Comparison of ENCODE assay signal across 26 cellular contexts in genomic region chr22:48186121-48186790, GRCh38.
"Had no signal": no experiment of that assay in that cellular context is flagged by ENCODE, and none has a peak within 500 bp of the region (broad histone marks: within the 10 kb centered on the region; RNA-seq: fewer than 3 reads in every experiment).

No MANE protein-coding gene starts in this region.

- DNase-seq: activated CD4-positive, alpha-beta T cell treated with anti-CD3 and anti-CD28 coated beads for 4 hours; activated CD4-positive, alpha-beta T cell treated with anti-CD3 and anti-CD28 coated beads, Interleukin-2, amount 50 U/mL, for 4 hours; activated gamma-delta T cell treated with Interleukin-2 at 50 U/mL for 16 hours; activated naive CD4-positive, alpha-beta T cell treated with anti-CD3 and anti-CD28 coated beads, Interleukin-2, amount 50 U/mL, for 16 hours; activated T-cell treated with anti-CD3 and anti-CD28 coated beads, Interleukin-2, amount 50 U/mL, for 4 hours; amniotic stem cell; brain microvascular endothelial cell; endodermal cell; foreskin keratinocyte; heart left ventricle; left ventricle myocardium superior; nucleus accumbens; stimulated activated CD4-positive, alpha-beta T cell treated with anti-CD3 and anti-CD28 coated beads, Interleukin-1b, Interleukin-23, amount 100 ng/mL, for 48 hours; stimulated activated naive CD4-positive, alpha-beta T cell; T-helper 9 cell had no signal

- H3K4me1 Mint-ChIP-seq: activated T-helper 17 cell treated with anti-CD3 and anti-CD28 coated beads, Interleukin-2, amount 50 U/mL, for 72 hours had no signal

- H3K27me3 ChIP-seq: brain microvascular endothelial cell, foreskin keratinocyte, right atrium auricular region, tibial nerve had no signal

- H3K36me3 ChIP-seq: brain microvascular endothelial cell, esophagus muscularis mucosa, heart left ventricle, right atrium auricular region, suprapubic skin, tibial nerve had no signal

- FAIRE-seq: astrocyte, TTC549 had no signal

- ATAC-seq: activated T-cell treated with anti-CD3 and anti-CD28 coated beads, Interleukin-2, amount 50 U/mL, for 4 hours; activated T-helper 17 cell treated with anti-CD3 and anti-CD28 coated beads, Interleukin-2, amount 50 U/mL, for 72 hours; foreskin keratinocyte; heart left ventricle; left ventricle myocardium superior had no signal

- H3K27ac Mint-ChIP-seq: activated T-helper 17 cell treated with anti-CD3 and anti-CD28 coated beads, Interleukin-2, amount 50 U/mL, for 72 hours; endodermal cell; T-helper 1 cell treated with Interleukin-12 subunit alpha and Interleukin-12 subunit beta and Interleukin-4 antibody, amounts not matched to agents 30 μg/mL and 1 μg/mL, for 36 hours had no signal

- H3K4me3 Mint-ChIP-seq: activated T-cell treated with anti-CD3 and anti-CD28 coated beads, Interleukin-2, amount 50 U/mL, for 4 hours; activated T-helper 17 cell treated with anti-CD3 and anti-CD28 coated beads, Interleukin-2, amount 50 U/mL, for 72 hours; endodermal cell; T-helper 1 cell treated with Interleukin-12 subunit alpha and Interleukin-12 subunit beta and Interleukin-4 antibody, amounts not matched to agents 30 μg/mL and 1 μg/mL, for 36 hours had no signal

- H3K27ac ChIP-seq: brain microvascular endothelial cell, esophagus muscularis mucosa, foreskin keratinocyte, heart left ventricle, parathyroid adenoma, right atrium auricular region, suprapubic skin, tibial nerve, VCaP had no signal

- H3K79me2 ChIP-seq: parathyroid adenoma had no signal

- H3K9ac ChIP-seq: parathyroid adenoma had no signal

- H2AFZ ChIP-seq: parathyroid adenoma had no signal

- H3K4me2 ChIP-seq: smooth muscle cell had no signal

- H3K4me3 ChIP-seq: esophagus muscularis mucosa, heart left ventricle, right atrium auricular region, smooth muscle cell, suprapubic skin, tibial nerve had no signal

- H3K4me1 ChIP-seq: esophagus muscularis mucosa, foreskin keratinocyte, heart left ventricle, parathyroid adenoma, right atrium auricular region, suprapubic skin, tibial nerve had no signal
